In the genomic region with DNA sequence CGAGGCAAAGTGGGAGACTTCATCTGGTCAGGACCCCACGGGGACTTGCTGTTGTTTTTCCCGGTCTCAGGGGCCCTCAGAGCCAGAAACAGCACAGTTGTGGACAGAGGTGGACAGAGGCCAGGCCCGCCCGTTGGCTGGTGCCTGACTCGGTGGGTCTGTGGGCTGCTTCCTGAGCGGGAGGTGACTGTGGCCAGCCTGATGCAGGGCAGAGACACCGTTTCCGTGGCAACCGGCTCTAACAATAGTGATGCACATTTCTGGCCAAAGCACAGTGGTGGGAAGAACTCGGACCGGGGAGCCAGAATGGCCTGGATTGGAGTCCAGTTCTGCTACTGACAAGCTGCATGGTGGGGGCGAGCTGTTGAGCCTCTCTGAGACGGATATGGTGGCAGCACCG, we compare ENCODE assay signal across 10 cellular contexts. TPM values are rescaled to one million over a fixed set of nuclear protein-coding genes. Genes with fewer than 3 reads are reported as not detected.
DNase-seq lines count a peak whose midpoint lies in the region; ATAC-seq, FAIRE-seq and TF ChIP-seq lines count a peak whose summit lies in the region.
"Had no signal": no experiment of that assay in that cellular context is flagged by ENCODE, and none has a peak within 500 bp of the region (broad histone marks: within the 10 kb centered on the region; RNA-seq: fewer than 3 reads in every experiment).

No MANE protein-coding gene starts in this region.

- no peaks in the 10 kb centered on the region for H3K36me3 ChIP-seq in CD4-positive, alpha-beta memory T cell (ENCODE audit: insufficient read depth, low read length)
- no peaks in the 10 kb centered on the region for H3K36me3 ChIP-seq in psoas muscle (ENCODE audit: insufficient read depth in 1 of 2, low read depth in 1 of 2)

- CTCF ChIA-PET in CD4-positive, alpha-beta memory T cell (lab: Charles Lee; ENCODE audit: partially characterized antibody) = interaction anchor here (1.5 kb wide), 1 partner anchor 35 kb away, joined by 3 read pairs; no protein-coding TSS in a partner anchor

- DNase-seq in CD4-positive, alpha-beta memory T cell = no peak
- DNase-seq in T1000 (lab: John Stamatoyannopoulos, UW) (peak; percentile 51), fibroblast of peridontal ligament (ENCODE audit: extremely low read depth) (peak; percentile 34), psoas muscle (peak; percentile 40 to 64), hepatic stellate cell (ENCODE audit: low spot score) (no peak), NCI-H2081 (lab: John Stamatoyannopoulos, UW) (no peak), GM19239 (ENCODE audit: insufficient read length, low spot score) (no peak), NOMO-1 treated with dmso at 0.1 percent for 144 hours (lab: John Stamatoyannopoulos, UW; ENCODE audit: unreplicated experiment) (no peak)
- DNase-seq: NCI-H69 had no signal

- no peak for TF ChIP-seq CTCF in psoas muscle (IDR thresholded peaks at IDR 0.05)

- POLR2A ChIA-PET in CD4-positive, alpha-beta memory T cell (lab: Charles Lee; ENCODE audit: partially characterized antibody) = no interaction called here

- no peak overlapping the region for H3K27ac ChIP-seq in CD4-positive, alpha-beta memory T cell (ENCODE audit: low read depth, low read length)
- peak overlapping the region; percentile 94 for H3K27ac ChIP-seq in psoas muscle

- no peak overlapping the region for H3K4me3 ChIP-seq in CD4-positive, alpha-beta memory T cell (ENCODE audit: low read length in 2 of 2)
- H3K4me3 ChIP-seq in psoas muscle = peak overlapping the region; percentile 51

- no peaks in the 10 kb centered on the region for H3K27me3 ChIP-seq in CD4-positive, alpha-beta memory T cell (ENCODE audit: insufficient read depth, low read length)
- H3K27me3 ChIP-seq in psoas muscle (ENCODE audit: insufficient read depth in 3 of 3, low read length in 2 of 3) = no peaks in the 10 kb centered on the region

- peaks cover 9 to 15% (median 10%) of the 10 kb centered on the region in 4 donors for H3K4me1 Mint-ChIP-seq in CD4-positive, alpha-beta memory T cell

- peak; percentile 3 to 23 (median 14) for ATAC-seq in psoas muscle

- H3K9me3 ChIP-seq in CD4-positive, alpha-beta memory T cell (ENCODE audit: control insufficient read depth in 1 of 2, low read length in 2 of 2) = no peaks in the 10 kb centered on the region
- no peaks in the 10 kb centered on the region for H3K9me3 ChIP-seq in psoas muscle

- 39 to 60% (median 46%) methylated on average over 15 of the region's 15 CpGs for WGBS in psoas muscle, 3 donors

- H3K9me3 Mint-ChIP-seq in CD4-positive, alpha-beta memory T cell = peaks cover 0 to 4% (median 0%) of the 10 kb centered on the region in 8 donors

- no peaks in the 10 kb centered on the region for H3K27me3 Mint-ChIP-seq in CD4-positive, alpha-beta memory T cell

- H3K27ac Mint-ChIP-seq in CD4-positive, alpha-beta memory T cell = peak overlapping the region in 6 of 7 donors; percentile 8 to 91 (median 68)

- no peaks in the 10 kb centered on the region for H3K36me3 Mint-ChIP-seq in CD4-positive, alpha-beta memory T cell

- no peaks in the 10 kb centered on the region for H3K4me1 ChIP-seq in CD4-positive, alpha-beta memory T cell (ENCODE audit: insufficient read depth, low read length)
- H3K4me1 ChIP-seq in psoas muscle = peaks cover 21% of the 10 kb centered on the region

- intact Hi-C loops in CD4-positive, alpha-beta memory T cell (cut with micrococcal nuclease) = no loop called here
- intact Hi-C loops in psoas muscle (cut with DNase I) = no loop called here

- no peak for FAIRE-seq in GM19239 (lab: Jason Lieb, UNC)

- peak overlapping the region in 6 of 8 donors; percentile 2 to 53 (median 32) for H3K4me3 Mint-ChIP-seq in CD4-positive, alpha-beta memory T cell
- H3K4me3 Mint-ChIP-seq: IgD-negative memory B cell had no signal

RNA-seq across cellular contexts. Expression of a gene that starts 58.7 kb away (rescaled TPM):
- 10 to 100 TPM; 61.8 to 69.0 TPM for total RNA-seq in CD4-positive, alpha-beta memory T cell
- 100 to 1,000 TPM in 1 of 2 donors, 10 to 100 TPM in 1; 83.5 to 102 TPM for polyA plus RNA-seq in CD4-positive, alpha-beta memory T cell
- 100 to 1,000 TPM in 3 of 4 donors, 10 to 100 TPM in 1; 79.9 to 173 (median 137) TPM for total RNA-seq in psoas muscle
- 100 to 1,000 TPM in 1 of 3 donors, 10 to 100 TPM in 2; 57.7 to 115 (median 59.4) TPM for polyA plus RNA-seq in psoas muscle

Comparison
In these comparisons a context has a peak if more than half of its experiments do, and no peak if none do; other contexts are left out.
1. DNase-seq: peak in T1000 (single experiment), fibroblast of peridontal ligament (single experiment) and psoas muscle (2 of 2); none in CD4-positive, alpha-beta memory T cell (0 of 5), hepatic stellate cell (single experiment), NCI-H2081 (0 of 2), GM19239 (single experiment) and NOMO-1 treated with dmso at 0.1 percent for 144 hours (single experiment).